In genomic region chr2:68045337-68045736, GRCh38 we compare ENCODE assay signal across 16 cellular contexts. TPM values are rescaled to one million over a fixed set of nuclear protein-coding genes. Genes with fewer than 3 reads are reported as not detected.
DNase-seq lines count a peak whose midpoint lies in the region; TF ChIP-seq lines count a peak whose summit lies in the region.
"Had no signal": no experiment of that assay in that cellular context is flagged by ENCODE, and none has a peak within 500 bp of the region (broad histone marks: within the 10 kb centered on the region; RNA-seq: fewer than 3 reads in every experiment).

No MANE protein-coding gene starts in this region.

- no peak overlapping the region for H3K4me2 ChIP-seq in SK-N-SH
- H3K4me2 ChIP-seq: BLaER1 had no signal

- peaks cover 18 to 23% of the 10 kb centered on the region in 2 experiments for H3K36me3 ChIP-seq in SK-N-SH (replicated peaks in 1 of 2; ENCODE audit: control insufficient read depth in 1 of 2, insufficient read depth in 2 of 2, low read length in 1 of 2)
- H3K36me3 ChIP-seq: ovary had no signal

- no peaks in the 10 kb centered on the region for H4K20me1 ChIP-seq in SK-N-SH (ENCODE audit: insufficient read depth)

- H2AFZ ChIP-seq in SK-N-SH (ENCODE audit: low read depth) = no peak overlapping the region

- POLR2A ChIA-PET in SK-N-SH (lab: Yijun Ruan, JAX) = interaction anchor here (0.6 kb wide), 1 partner anchor 165 kb away, joined by 3 read pairs; no protein-coding TSS in a partner anchor

- 3% methylated on average over 1 of the region's 1 CpG for WGBS in SK-N-SH (ENCODE audit: low lambda C conversion rate)

- CTCF ChIA-PET in SK-N-SH (lab: Yijun Ruan, JAX) = interaction anchor here (1.8 kb wide), 1 partner anchor 14 kb away, joined by 3 read pairs; no protein-coding TSS in a partner anchor

- no peaks in the 10 kb centered on the region for H3K27me3 ChIP-seq in SK-N-SH (ENCODE audit: insufficient read depth)
- H3K27me3 ChIP-seq: BLaER1, ovary had no signal

- no peaks in the 10 kb centered on the region for H3K9me3 Mint-ChIP-seq in mesothelial cell of epicardium
- H3K9me3 Mint-ChIP-seq: activated CD4-positive, alpha-beta memory T cell treated with anti-CD3 and anti-CD28 coated beads for 36 hours; activated T-cell treated with anti-CD3 and anti-CD28 coated beads, Interleukin-2, amount 50 U/mL, for 24 hours; T-cell had no signal

- TF ChIP-seq RAD21 in SK-N-SH (IDR thresholded peaks at IDR 0.05; ENCODE audit: low read length) = no peak; the same call in 1 of the 2 replicates

- in situ Hi-C loops in G401 (cut with HindIII; ENCODE audit: low sequenced_read_pairs) = no loop called here

- peaks cover 73% of the 10 kb centered on the region for H3K4me1 Mint-ChIP-seq in mesothelial cell of epicardium

- H3K27me3 Mint-ChIP-seq in mesothelial cell of epicardium (ENCODE audit: low read depth) = no peaks in the 10 kb centered on the region
- H3K27me3 Mint-ChIP-seq: activated CD4-positive, alpha-beta memory T cell treated with anti-CD3 and anti-CD28 coated beads for 36 hours; activated naive CD8-positive, alpha-beta T cell; activated T-cell treated with anti-CD3 and anti-CD28 coated beads, Interleukin-2, amount 50 U/mL, for 24 hours; T-cell had no signal

- peak overlapping the region; percentile 99 to 100 for H3K27ac ChIP-seq in SK-N-SH (ENCODE audit: low read depth in 2 of 2, low read length in 1 of 2)
- H3K27ac ChIP-seq: BLaER1, ovary had no signal

- H3K9ac ChIP-seq in SK-N-SH = peak overlapping the region; percentile 66; the same call in 1 of the 2 replicates
- H3K9ac ChIP-seq: BLaER1 had no signal

- H3K4me3 ChIP-seq in HFF-Myc (replicated peaks; ENCODE audit: low read depth, low read length) (no peak overlapping the region), SK-N-SH (ENCODE audit: low read depth in 2 of 2, low read length in 1 of 2) (no peak overlapping the region)
- H3K4me3 ChIP-seq: BLaER1, ovary had no signal

- no peaks in the 10 kb centered on the region for H3K36me3 Mint-ChIP-seq in mesothelial cell of epicardium
- H3K36me3 Mint-ChIP-seq: activated naive CD8-positive, alpha-beta T cell had no signal

- no peak for TF ChIP-seq CTCF in HFF-Myc (IDR thresholded peaks at IDR 0.05; ENCODE audit: low read depth, low read length, missing control alignments)
- no peak for TF ChIP-seq CTCF in SK-N-SH (IDR thresholded peaks at IDR 0.05)
- TF ChIP-seq CTCF in mesothelial cell of epicardium (IDR thresholded peaks at IDR 0.05; ENCODE audit: unreplicated experiment) = no peak

- H3K4me3 Mint-ChIP-seq in mesothelial cell of epicardium = no peak overlapping the region
- H3K4me3 Mint-ChIP-seq: activated CD4-positive, alpha-beta memory T cell treated with anti-CD3 and anti-CD28 coated beads for 36 hours; activated naive CD8-positive, alpha-beta T cell; activated T-cell treated with anti-CD3 and anti-CD28 coated beads, Interleukin-2, amount 50 U/mL, for 24 hours; T-cell had no signal

- DNase-seq in DMS153 (lab: John Stamatoyannopoulos, UW) (peak; percentile 89), HFF-Myc (ENCODE audit: extremely low read depth, low read depth) (peak; percentile 77), SK-N-SH (peak; percentile 52), mesothelial cell of epicardium (ENCODE audit: low spot score in 2 of 2, unreplicated experiment in 2 of 2) (no peak), NCI-H2196 treated with DMSO at 0.1 percent for 48 hours (lab: John Stamatoyannopoulos, UW; ENCODE audit: unreplicated experiment) (no peak), G401 (ENCODE audit: low spot score) (no peak)
- DNase-seq in central memory CD4-positive, alpha-beta T cell = no peak
- DNase-seq: activated CD4-positive, alpha-beta memory T cell treated with anti-CD3 and anti-CD28 coated beads for 36 hours; activated T-cell treated with anti-CD3 and anti-CD28 coated beads, Interleukin-2, amount 50 U/mL, for 24 hours; NCI-H2029; ovary; RPMI8226; stimulated activated CD4-positive, alpha-beta T cell treated with anti-CD3 and anti-CD28 coated beads, Interleukin-4, amount 100 ng/mL, for 1 hour; T-cell had no signal

- H3K27ac Mint-ChIP-seq in mesothelial cell of epicardium = peak overlapping the region; percentile 64
- H3K27ac Mint-ChIP-seq: activated CD4-positive, alpha-beta memory T cell treated with anti-CD3 and anti-CD28 coated beads for 36 hours; activated naive CD8-positive, alpha-beta T cell; activated T-cell treated with anti-CD3 and anti-CD28 coated beads, Interleukin-2, amount 50 U/mL, for 24 hours; T-cell had no signal

- H3K9me2 ChIP-seq in SK-N-SH = no peaks in the 10 kb centered on the region

- peak; percentile 99 to 100 for TF ChIP-seq EP300 in SK-N-SH (IDR thresholded peaks at IDR 0.05; ENCODE audit: borderline replicate concordance in 1 of 2, low read depth in 1 of 2, low read length in 1 of 2)

- peaks cover 56% of the 10 kb centered on the region for H3F3A ChIP-seq in SK-N-SH (replicated peaks; ENCODE audit: insufficient read depth)

- H3K9me3 ChIP-seq in SK-N-SH = no peaks in the 10 kb centered on the region
- H3K9me3 ChIP-seq: BLaER1, ovary had no signal

- H3K4me1 ChIP-seq in SK-N-SH (ENCODE audit: control insufficient read depth in 1 of 2, insufficient read depth in 2 of 2, low read depth in 1 of 2, low read length in 1 of 2) = peaks cover 39 to 69% of the 10 kb centered on the region in 2 experiments
- H3K4me1 ChIP-seq: BLaER1 had no signal

- H3K79me2 ChIP-seq in SK-N-SH (ENCODE audit: insufficient read depth) = peaks cover 33% of the 10 kb centered on the region

TF ChIP-seq in SK-N-SH, 30 proteins besides CTCF, POLR2A, EP300 and RAD21 (continues in another document):
- TF ChIP-seq FOXM1 (IDR thresholded peaks at IDR 0.05; ENCODE audit: low read depth) = peak; percentile 100
- peak; percentile 60; the same call in 1 of the 2 replicates for TF ChIP-seq YY1 (IDR thresholded peaks at IDR 0.05; ENCODE audit: low read depth)
- no peak for TF ChIP-seq EZH2phosphoT487 (IDR thresholded peaks at IDR 0.05; ENCODE audit: borderline replicate concordance, low read depth)
- TF ChIP-seq FOSL2 (IDR thresholded peaks at IDR 0.05; ENCODE audit: borderline replicate concordance, low read depth) = peak; percentile 86
- TF ChIP-seq TCF12 (IDR thresholded peaks at IDR 0.05) = peak; percentile 99
- no peak for TF ChIP-seq FOXJ3 (CRISPR knock-in tag; IDR thresholded peaks at IDR 0.05)
- TF ChIP-seq SIN3A (IDR thresholded peaks at IDR 0.05; ENCODE audit: borderline replicate concordance, low read depth, low read length) = 0 out of 2 replicates have a peak, but pooled peaks have one; percentile 29
- TF ChIP-seq CHD2 (IDR thresholded peaks at IDR 0.05; ENCODE audit: low read length, partially characterized antibody) = peak; percentile 83
- TF ChIP-seq POLR2AphosphoS5 (IDR thresholded peaks at IDR 0.05; ENCODE audit: low read depth, low read length) = peak; percentile 94
- no peak for TF ChIP-seq NRF1 (IDR thresholded peaks at IDR 0.05; ENCODE audit: low read depth, low read length)
- peak; percentile 83 for TF ChIP-seq RCOR1 (IDR thresholded peaks at IDR 0.05; ENCODE audit: low read length)
- TF ChIP-seq GATA2 (CRISPR knock-in tag; IDR thresholded peaks at IDR 0.05) = peak; percentile 46; the same call in 1 of the 2 replicates
- peak; percentile 100 for TF ChIP-seq TEAD4 (IDR thresholded peaks at IDR 0.05; ENCODE audit: borderline replicate concordance, insufficient read depth)
- peak; percentile 85; the same call in 1 of the 2 replicates for TF ChIP-seq MEF2A (IDR thresholded peaks at IDR 0.05; ENCODE audit: borderline replicate concordance, low read depth)
- TF ChIP-seq RFX5 (IDR thresholded peaks at IDR 0.05; ENCODE audit: low read length) = no peak
- peak; percentile 99 for TF ChIP-seq PBX3 (IDR thresholded peaks at IDR 0.05)
- peak; percentile 80 for TF ChIP-seq ZBTB33 (IDR thresholded peaks at IDR 0.05; ENCODE audit: borderline replicate concordance, low read depth)
- peak; percentile 98 for TF ChIP-seq JUND (IDR thresholded peaks at IDR 0.05)

RNA-seq across cellular contexts. Expression of gene C1D, which starts 17.5 kb away (rescaled TPM):
- 45.9 and 60.0 TPM in 2 replicates for polyA plus RNA-seq in SK-N-SH (2012; rRNA removed)
- polyA plus RNA-seq in SK-N-SH (2012; cell fraction: cytosol; rRNA removed) = 76.5 and 140 TPM in 2 replicates
- polyA plus RNA-seq in SK-N-SH (2012; cell fraction: nucleus; rRNA removed) = 10.4 and 23.9 TPM in 2 replicates
- total RNA-seq in mesothelial cell of epicardium = 20.5 to 23.6 TPM (median 22.4 TPM) in 3 replicates
- 42.0 and 73.1 TPM in 2 replicates for total RNA-seq in G401 (2014; rRNA removed; shearing (Covaris generic))

Comparison
In these comparisons a context has a peak if more than half of its experiments do, and no peak if none do; other contexts are left out.
1. DNase-seq: peak in DMS153 (single experiment), HFF-Myc (single experiment) and SK-N-SH (single experiment); none in mesothelial cell of epicardium (0 of 2), NCI-H2196 treated with DMSO at 0.1 percent for 48 hours (single experiment), G401 (single experiment) and central memory CD4-positive, alpha-beta T cell (single experiment).